In genomic region chr2:192246297-192246696, GRCh38 we compare ENCODE assay signal across 17 cellular contexts. TPM values are rescaled to one million over a fixed set of nuclear protein-coding genes. Genes with fewer than 3 reads are reported as not detected.
DNase-seq lines count a peak whose midpoint lies in the region; ATAC-seq and TF ChIP-seq lines count a peak whose summit lies in the region.
"Had no signal": no experiment of that assay in that cellular context is flagged by ENCODE, and none has a peak within 500 bp of the region (broad histone marks: within the 10 kb centered on the region; RNA-seq: fewer than 3 reads in every experiment).

No MANE protein-coding gene starts in this region.

- H3K4me1 Mint-ChIP-seq in osteocyte (ENCODE audit: unreplicated experiment): peaks cover 35% of the 10 kb centered on the region
- H3K4me1 Mint-ChIP-seq: CD4-positive, alpha-beta memory T cell; GM23338 had no signal

- no peaks in the 10 kb centered on the region for H3K27me3 Mint-ChIP-seq in osteocyte (ENCODE audit: unreplicated experiment)

- H3K27ac ChIP-seq in left ventricle myocardium inferior (replicated peaks): peak overlapping the region; percentile 31
- H3K27ac ChIP-seq: 22Rv1, A549, C4-2B had no signal

- H3K4me3 ChIP-seq in left ventricle myocardium inferior: no peak overlapping the region
- H3K4me3 ChIP-seq: A549, GM23338 had no signal

- DNase-seq in Right ventricle myocardium inferior (ENCODE audit: missing footprints): no peak
- no peak for DNase-seq in cardiac septum (ENCODE audit: low spot score)
- no peak for DNase-seq in left ventricle myocardium inferior
- no peak for DNase-seq in osteocyte (ENCODE audit: extremely low spot score, unreplicated experiment)
- no peak for DNase-seq in NCI-H345 (lab: John Stamatoyannopoulos, UW)
- DNase-seq in stimulated activated CD4-positive, alpha-beta T cell treated with anti-CD3 and anti-CD28 coated beads, Interleukin-2, amount 100 ng/mL, for 24 hours: no peak
- DNase-seq: AML-193; CD4-positive, alpha-beta memory T cell; DMS79 treated with DMSO at 0.1 percent for 48 hours; GF-D8; HCEC 1CT had no signal

- intact Hi-C loops in Right ventricle myocardium inferior (cut with DNase I): no loop called here
- intact Hi-C loops in cardiac septum (cut with DNase I): no loop called here
- intact Hi-C loops in left ventricle myocardium inferior (cut with micrococcal nuclease): no loop called here

- ATAC-seq in Right ventricle myocardium inferior (peak; percentile 72), HG03565 (IDR thresholded peaks at IDR 0.05; ENCODE audit: unreplicated experiment) (no peak)
- ATAC-seq: A549, GM23338 had no signal

- TF ChIP-seq CTCF in left ventricle myocardium inferior (IDR thresholded peaks at IDR 0.05; ENCODE audit: borderline replicate concordance) (no peak), osteocyte (IDR thresholded peaks at IDR 0.05) (no peak)

- no peaks in the 10 kb centered on the region for H3K4me1 ChIP-seq in left ventricle myocardium inferior
- H3K4me1 ChIP-seq: A549 had no signal

- no peaks in the 10 kb centered on the region for H3K9me3 ChIP-seq in left ventricle myocardium inferior (replicated peaks)
- H3K9me3 ChIP-seq: A549 had no signal

- H3K27me3 ChIP-seq in left ventricle myocardium inferior (ENCODE audit: low read depth): no peaks in the 10 kb centered on the region

- H3K4me3 Mint-ChIP-seq in osteocyte (ENCODE audit: unreplicated experiment): no peak overlapping the region
- H3K4me3 Mint-ChIP-seq: CD4-positive, alpha-beta memory T cell; GM23338 had no signal

- H3K36me3 Mint-ChIP-seq in osteocyte (ENCODE audit: unreplicated experiment): no peaks in the 10 kb centered on the region
- H3K36me3 Mint-ChIP-seq: CD4-positive, alpha-beta memory T cell had no signal

- peak overlapping the region; percentile 50 for H3K27ac Mint-ChIP-seq in osteocyte (ENCODE audit: unreplicated experiment)
- H3K27ac Mint-ChIP-seq: CD4-positive, alpha-beta memory T cell; GM23338 had no signal

- H3K36me3 ChIP-seq in left ventricle myocardium inferior: no peaks in the 10 kb centered on the region

- no peaks in the 10 kb centered on the region for H3K9me3 Mint-ChIP-seq in osteocyte (ENCODE audit: unreplicated experiment)
- H3K9me3 Mint-ChIP-seq: CD4-positive, alpha-beta memory T cell; GM23338 had no signal

RNA-seq across cellular contexts. Expression of gene TMEFF2, which starts 51.6 kb away (rescaled TPM):
- total RNA-seq in Right ventricle myocardium inferior (0.11 TPM), cardiac septum (not detected), left ventricle myocardium inferior (0.16 TPM), osteocyte (46.8 and 51.2 TPM in 2 replicates)
- total RNA-seq: CD4-positive, alpha-beta memory T cell; HT-29 had no signal

Comparison
In these comparisons a context has a peak if more than half of its experiments do, and no peak if none do; other contexts are left out.
1. RNA of gene TMEFF2, which starts 51.6 kb away (total RNA-seq): 46.8 to 51.2 TPM in osteocyte; 0.16 TPM in left ventricle myocardium inferior (single experiment), 0.11 TPM in Right ventricle myocardium inferior (single experiment) and not detected in cardiac septum (single experiment); every median in the first group is over 10 times any median in the second.